ENCODE assay signal across 12 cellular contexts in the genomic region with DNA sequence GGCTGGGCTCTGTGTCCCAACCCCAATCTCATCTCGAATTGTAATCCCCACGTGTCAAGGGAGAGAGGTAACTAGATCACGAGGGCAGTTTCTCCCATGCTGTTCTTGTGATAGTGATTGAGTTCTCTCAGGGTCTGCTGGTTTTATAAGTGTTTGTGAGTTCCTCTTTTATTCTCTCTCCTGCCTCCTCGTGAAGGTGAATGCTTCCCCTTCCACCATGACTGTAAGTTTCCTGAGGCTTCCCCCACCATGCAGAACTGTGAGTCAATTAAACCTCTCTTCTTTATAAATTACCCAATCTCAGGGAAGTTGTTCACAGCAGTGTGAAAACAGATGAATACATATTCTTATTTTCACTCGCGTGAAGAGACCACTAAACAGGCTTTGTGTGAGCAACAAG.
"Had no signal": no experiment of that assay in that cellular context is flagged by ENCODE, and none has a peak within 500 bp of the region (broad histone marks: within the 10 kb centered on the region; RNA-seq: fewer than 3 reads in every experiment).

No MANE protein-coding gene starts in this region.

- DNase-seq: activated B cell treated with CpG ODN at 0.5 μM for 24 hours; activated CD4-positive, alpha-beta T cell treated with anti-CD3 and anti-CD28 coated beads, Interleukin-2, amount 10 ng/mL, durations not matched to agents 7 days and 5 days; activated effector memory CD4-positive, alpha-beta T cell treated with anti-CD3 and anti-CD28 coated beads, Interleukin-2, amount 50 U/mL, for 16 hours; activated naive CD8-positive, alpha-beta T cell treated with anti-CD3 and anti-CD28 coated beads for 36 hours; activated T-cell treated with anti-CD3 and anti-CD28 coated beads, Interleukin-2, amount 50 U/mL, for 1 hour; anterior cingulate cortex; cerebellar nuclear complex; dermis blood vessel endothelial cell; hippocampal formation; pancreas had no signal

- H3K4me3 ChIP-seq: pancreas, tibial nerve, vagina had no signal

- H3K4me1 ChIP-seq: pancreas, tibial nerve, vagina had no signal

- H3K9me3 ChIP-seq: pancreas, tibial nerve, vagina had no signal

- H3K36me3 ChIP-seq: pancreas, tibial nerve, vagina had no signal

- ATAC-seq: pancreas had no signal

- H3K27me3 ChIP-seq: pancreas, tibial nerve, vagina had no signal

- FAIRE-seq: pancreas had no signal

- H3K27ac ChIP-seq: pancreas, tibial nerve, vagina had no signal
